ENCODE assay signal across 1 cellular context in the genomic region with DNA sequence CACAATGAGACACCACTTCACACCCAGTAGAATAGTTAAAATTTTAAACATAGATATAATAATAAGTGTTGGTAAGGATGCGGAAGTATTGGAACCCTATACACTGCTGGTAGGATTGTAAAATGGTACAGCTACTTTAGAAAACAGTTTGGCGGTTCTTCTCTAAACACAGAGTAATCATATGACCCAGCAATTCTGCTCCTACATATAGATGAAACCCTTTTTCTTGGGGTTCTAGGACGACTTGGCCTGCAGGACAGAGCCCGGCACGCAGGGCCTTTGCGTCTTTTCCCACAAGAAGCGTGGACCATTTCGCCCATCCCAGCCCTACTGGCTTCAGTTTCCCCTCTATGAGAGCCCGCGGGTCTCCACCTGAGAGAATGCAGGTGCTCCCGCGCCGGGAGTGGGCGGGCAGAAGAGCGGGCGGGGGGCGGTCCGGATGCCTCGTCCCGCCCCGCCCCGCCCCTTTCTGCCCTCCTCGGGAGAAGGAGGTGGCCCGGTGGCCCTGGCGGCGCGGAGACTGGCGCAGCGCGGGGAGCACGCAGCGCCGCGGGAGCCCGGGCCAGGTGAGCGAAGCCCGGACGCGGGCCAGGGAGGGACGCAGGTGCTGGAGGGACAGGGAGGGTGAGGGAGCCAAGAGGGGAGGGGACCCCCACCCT.
TF ChIP-seq lines count a peak whose summit lies in the region.

A gene (plus strand): TSS at position 508 of the 659 bp plus-strand sequence. CDS start 3,077 bp downstream, outside the sequence.

TF ChIP-seq in HepG2, 621 proteins besides CTCF, POLR2A, EP300 and RAD21 (continued from another document):
- TF ChIP-seq, protein P1, sequence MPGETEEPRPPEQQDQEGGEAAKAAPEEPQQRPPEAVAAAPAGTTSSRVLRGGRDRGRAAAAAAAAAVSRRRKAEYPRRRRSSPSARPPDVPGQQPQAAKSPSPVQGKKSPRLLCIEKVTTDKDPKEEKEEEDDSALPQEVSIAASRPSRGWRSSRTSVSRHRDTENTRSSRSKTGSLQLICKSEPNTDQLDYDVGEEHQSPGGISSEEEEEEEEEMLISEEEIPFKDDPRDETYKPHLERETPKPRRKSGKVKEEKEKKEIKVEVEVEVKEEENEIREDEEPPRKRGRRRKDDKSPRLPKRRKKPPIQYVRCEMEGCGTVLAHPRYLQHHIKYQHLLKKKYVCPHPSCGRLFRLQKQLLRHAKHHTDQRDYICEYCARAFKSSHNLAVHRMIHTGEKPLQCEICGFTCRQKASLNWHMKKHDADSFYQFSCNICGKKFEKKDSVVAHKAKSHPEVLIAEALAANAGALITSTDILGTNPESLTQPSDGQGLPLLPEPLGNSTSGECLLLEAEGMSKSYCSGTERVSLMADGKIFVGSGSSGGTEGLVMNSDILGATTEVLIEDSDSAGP (CRISPR knock-in tag; IDR thresholded peaks at IDR 0.05; ENCODE audit: borderline replicate concordance), result no peak
- TF ChIP-seq TAF1 (CRISPR knock-in tag; IDR thresholded peaks at IDR 0.05) (no peak), XBP1 (CRISPR knock-in tag; IDR thresholded peaks at IDR 0.05) (no peak), KMT2A (CRISPR knock-in tag; IDR thresholded peaks at IDR 0.05) (no peak), ELF1 (CRISPR knock-in tag; IDR thresholded peaks at IDR 0.05) (no peak), ZNF629 (CRISPR knock-in tag; conservative IDR thresholded peaks at IDR 0.05) (no peak), HNRNPLL (IDR thresholded peaks at IDR 0.05; ENCODE audit: low read depth, low read length, poor library complexity, severe bottlenecking) (peak; percentile 34), SAP130 (CRISPR knock-in tag; IDR thresholded peaks at IDR 0.05; ENCODE audit: low read depth) (no peak), TARDBP (CRISPR knock-in tag; IDR thresholded peaks at IDR 0.05) (no peak), ARNT2 (CRISPR knock-in tag; IDR thresholded peaks at IDR 0.05; ENCODE audit: low read depth) (no peak), AKAP8 (CRISPR knock-in tag; IDR thresholded peaks at IDR 0.05) (no peak)
- TF ChIP-seq, protein P2, sequence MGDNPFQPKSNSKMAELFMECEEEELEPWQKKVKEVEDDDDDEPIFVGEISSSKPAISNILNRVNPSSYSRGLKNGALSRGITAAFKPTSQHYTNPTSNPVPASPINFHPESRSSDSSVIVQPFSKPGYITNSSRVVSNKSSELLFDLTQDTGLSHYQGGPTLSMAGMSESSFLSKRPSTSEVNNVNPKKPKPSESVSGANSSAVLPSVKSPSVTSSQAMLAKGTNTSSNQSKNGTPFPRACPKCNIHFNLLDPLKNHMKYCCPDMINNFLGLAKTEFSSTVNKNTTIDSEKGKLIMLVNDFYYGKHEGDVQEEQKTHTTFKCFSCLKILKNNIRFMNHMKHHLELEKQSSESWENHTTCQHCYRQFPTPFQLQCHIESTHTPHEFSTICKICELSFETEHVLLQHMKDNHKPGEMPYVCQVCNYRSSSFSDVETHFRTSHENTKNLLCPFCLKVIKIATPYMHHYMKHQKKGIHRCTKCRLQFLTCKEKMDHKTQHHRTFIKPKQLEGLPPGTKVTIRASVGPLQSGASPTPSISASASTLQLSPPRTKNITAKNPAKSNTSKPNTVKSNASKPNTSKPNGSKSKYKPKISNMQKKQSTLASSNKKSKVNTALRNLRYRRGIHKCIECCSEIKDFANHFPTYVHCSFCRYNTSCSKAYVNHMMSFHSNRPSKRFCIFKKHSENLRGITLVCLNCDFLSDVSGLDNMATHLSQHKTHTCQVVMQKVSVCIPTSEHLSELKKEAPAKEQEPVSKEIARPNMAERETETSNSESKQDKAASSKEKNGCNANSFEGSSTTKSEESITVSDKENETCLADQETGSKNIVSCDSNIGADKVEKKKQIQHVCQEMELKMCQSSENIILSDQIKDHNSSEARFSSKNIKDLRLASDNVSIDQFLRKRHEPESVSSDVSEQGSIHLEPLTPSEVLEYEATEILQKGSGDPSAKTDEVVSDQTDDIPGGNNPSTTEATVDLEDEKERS (CRISPR knock-in tag; IDR thresholded peaks at IDR 0.05), result no peak
- TF ChIP-seq, protein P3, sequence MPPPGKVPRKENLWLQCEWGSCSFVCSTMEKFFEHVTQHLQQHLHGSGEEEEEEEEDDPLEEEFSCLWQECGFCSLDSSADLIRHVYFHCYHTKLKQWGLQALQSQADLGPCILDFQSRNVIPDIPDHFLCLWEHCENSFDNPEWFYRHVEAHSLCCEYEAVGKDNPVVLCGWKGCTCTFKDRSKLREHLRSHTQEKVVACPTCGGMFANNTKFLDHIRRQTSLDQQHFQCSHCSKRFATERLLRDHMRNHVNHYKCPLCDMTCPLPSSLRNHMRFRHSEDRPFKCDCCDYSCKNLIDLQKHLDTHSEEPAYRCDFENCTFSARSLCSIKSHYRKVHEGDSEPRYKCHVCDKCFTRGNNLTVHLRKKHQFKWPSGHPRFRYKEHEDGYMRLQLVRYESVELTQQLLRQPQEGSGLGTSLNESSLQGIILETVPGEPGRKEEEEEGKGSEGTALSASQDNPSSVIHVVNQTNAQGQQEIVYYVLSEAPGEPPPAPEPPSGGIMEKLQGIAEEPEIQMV (CRISPR knock-in tag; IDR thresholded peaks at IDR 0.05; ENCODE audit: low read depth), result no peak
- TF ChIP-seq, protein P4, sequence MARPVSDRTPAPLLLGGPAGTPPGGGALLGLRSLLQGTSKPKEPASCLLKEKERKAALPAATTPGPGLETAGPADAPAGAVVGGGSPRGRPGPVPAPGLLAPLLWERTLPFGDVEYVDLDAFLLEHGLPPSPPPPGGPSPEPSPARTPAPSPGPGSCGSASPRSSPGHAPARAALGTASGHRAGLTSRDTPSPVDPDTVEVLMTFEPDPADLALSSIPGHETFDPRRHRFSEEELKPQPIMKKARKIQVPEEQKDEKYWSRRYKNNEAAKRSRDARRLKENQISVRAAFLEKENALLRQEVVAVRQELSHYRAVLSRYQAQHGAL (CRISPR knock-in tag; IDR thresholded peaks at IDR 0.05; ENCODE audit: not compliant biosample characterization), result no peak
- TF ChIP-seq, protein P5, sequence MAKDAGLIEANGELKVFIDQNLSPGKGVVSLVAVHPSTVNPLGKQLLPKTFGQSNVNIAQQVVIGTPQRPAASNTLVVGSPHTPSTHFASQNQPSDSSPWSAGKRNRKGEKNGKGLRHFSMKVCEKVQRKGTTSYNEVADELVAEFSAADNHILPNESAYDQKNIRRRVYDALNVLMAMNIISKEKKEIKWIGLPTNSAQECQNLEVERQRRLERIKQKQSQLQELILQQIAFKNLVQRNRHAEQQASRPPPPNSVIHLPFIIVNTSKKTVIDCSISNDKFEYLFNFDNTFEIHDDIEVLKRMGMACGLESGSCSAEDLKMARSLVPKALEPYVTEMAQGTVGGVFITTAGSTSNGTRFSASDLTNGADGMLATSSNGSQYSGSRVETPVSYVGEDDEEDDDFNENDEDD (CRISPR knock-in tag; IDR thresholded peaks at IDR 0.05; ENCODE audit: borderline replicate concordance), result no peak
- TF ChIP-seq, protein P6, sequence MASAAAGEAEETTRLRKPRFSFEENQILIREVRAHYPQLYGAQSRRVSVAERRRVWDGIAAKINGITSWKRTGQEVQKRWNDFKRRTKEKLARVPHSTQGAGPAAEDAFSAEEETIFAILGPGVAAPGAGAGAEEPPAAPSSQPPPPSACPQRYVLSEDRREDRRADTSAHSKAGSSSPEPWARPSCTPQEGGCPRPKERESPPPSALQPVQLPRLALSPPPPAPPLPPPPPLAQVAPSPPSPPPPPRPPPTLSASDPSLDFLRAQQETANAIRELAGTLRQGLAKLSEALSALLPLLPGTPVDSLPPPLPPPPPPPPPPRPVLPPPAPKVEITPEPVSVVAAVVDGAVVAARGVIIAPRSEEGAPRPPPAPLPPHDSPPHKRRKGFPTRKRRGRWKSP (CRISPR knock-in tag; IDR thresholded peaks at IDR 0.05), result 0 out of 2 replicates have a peak, but pooled peaks have one; percentile 55
- TF ChIP-seq, protein P7, sequence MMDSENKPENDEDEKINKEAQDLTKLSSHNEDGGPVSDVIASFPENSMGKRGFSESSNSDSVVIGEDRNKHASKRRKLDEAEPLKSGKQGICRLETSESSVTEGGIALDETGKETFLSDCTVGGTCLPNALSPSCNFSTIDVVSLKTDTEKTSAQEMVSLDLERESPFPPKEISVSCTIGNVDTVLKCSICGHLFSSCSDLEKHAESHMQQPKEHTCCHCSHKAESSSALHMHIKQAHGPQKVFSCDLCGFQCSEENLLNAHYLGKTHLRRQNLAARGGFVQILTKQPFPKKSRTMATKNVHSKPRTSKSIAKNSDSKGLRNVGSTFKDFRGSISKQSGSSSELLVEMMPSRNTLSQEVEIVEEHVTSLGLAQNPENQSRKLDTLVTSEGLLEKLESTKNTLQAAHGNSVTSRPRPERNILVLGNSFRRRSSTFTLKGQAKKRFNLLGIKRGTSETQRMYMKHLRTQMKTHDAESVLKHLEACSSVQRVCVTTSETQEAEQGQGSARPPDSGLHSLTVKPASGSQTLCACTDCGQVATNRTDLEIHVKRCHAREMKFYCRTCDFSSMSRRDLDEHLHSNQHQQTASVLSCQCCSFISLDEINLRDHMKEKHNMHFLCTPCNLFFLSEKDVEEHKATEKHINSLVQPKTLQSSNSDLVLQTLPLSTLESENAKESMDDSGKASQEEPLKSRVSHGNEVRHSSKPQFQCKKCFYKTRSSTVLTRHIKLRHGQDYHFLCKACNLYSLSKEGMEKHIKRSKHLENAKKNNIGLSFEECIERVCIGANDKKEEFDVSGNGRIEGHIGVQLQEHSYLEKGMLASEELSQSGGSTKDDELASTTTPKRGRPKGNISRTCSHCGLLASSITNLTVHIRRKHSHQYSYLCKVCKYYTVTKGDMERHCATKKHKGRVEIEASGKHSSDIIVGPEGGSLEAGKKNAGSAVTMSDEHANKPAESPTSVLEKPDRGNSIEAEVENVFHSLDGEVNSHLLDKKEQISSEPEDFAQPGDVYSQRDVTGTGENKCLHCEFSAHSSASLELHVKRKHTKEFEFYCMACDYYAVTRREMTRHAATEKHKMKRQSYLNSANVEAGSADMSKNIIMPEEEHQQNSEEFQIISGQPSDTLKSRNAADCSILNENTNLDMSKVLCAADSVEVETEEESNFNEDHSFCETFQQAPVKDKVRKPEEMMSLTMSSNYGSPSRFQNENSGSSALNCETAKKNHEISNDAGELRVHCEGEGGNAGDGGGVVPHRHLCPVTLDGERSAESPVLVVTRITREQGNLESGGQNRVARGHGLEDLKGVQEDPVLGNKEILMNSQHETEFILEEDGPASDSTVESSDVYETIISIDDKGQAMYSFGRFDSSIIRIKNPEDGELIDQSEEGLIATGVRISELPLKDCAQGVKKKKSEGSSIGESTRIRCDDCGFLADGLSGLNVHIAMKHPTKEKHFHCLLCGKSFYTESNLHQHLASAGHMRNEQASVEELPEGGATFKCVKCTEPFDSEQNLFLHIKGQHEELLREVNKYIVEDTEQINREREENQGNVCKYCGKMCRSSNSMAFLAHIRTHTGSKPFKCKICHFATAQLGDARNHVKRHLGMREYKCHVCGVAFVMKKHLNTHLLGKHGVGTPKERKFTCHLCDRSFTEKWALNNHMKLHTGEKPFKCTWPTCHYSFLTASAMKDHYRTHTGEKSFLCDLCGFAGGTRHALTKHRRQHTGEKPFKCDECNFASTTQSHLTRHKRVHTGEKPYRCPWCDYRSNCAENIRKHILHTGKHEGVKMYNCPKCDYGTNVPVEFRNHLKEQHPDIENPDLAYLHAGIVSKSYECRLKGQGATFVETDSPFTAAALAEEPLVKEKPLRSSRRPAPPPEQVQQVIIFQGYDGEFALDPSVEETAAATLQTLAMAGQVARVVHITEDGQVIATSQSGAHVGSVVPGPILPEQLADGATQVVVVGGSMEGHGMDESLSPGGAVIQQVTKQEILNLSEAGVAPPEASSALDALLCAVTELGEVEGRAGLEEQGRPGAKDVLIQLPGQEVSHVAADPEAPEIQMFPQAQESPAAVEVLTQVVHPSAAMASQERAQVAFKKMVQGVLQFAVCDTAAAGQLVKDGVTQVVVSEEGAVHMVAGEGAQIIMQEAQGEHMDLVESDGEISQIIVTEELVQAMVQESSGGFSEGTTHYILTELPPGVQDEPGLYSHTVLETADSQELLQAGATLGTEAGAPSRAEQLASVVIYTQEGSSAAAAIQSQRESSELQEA (CRISPR knock-in tag; IDR thresholded peaks at IDR 0.05; ENCODE audit: not compliant biosample characterization), result no peak
